ENCODE assay signal across 13 cellular contexts in the genomic region with DNA sequence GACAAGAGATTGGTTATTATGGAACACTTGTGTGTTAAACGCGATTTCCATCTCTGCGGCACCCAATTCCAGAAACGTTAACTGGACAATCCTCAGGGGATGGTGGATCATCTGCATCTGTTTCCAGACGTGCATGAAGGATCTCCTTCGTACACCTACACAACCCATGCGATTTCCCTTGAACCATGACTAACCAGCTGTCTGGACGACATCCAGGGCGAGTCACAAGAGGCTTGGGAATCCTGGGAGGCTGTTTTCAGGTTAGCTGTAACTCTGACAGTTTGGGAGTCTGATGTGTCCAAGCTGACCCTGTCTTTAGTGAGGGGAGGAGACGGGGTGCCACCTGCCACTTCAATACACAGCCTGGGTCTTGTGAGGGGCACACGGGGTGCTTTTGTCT.
DNase-seq lines count a peak whose midpoint lies in the region; ATAC-seq and TF ChIP-seq lines count a peak whose summit lies in the region.
"Had no signal": no experiment of that assay in that cellular context is flagged by ENCODE, and none has a peak within 500 bp of the region (broad histone marks: within the 10 kb centered on the region; RNA-seq: fewer than 3 reads in every experiment).

No MANE protein-coding gene starts in this region.

- no peak for ATAC-seq in GM19452 (IDR thresholded peaks at IDR 0.05; ENCODE audit: unreplicated experiment)
- ATAC-seq: mucosa of descending colon had no signal

- no peak overlapping the region for H3K4me3 ChIP-seq in AG04450 (ENCODE audit: low read depth, low read length)
- H3K4me3 ChIP-seq: hepatocyte, mucosa of descending colon had no signal

- CTCF ChIA-PET in AG04450 (lab: Charles Lee), result no interaction called here

- no peaks in the 10 kb centered on the region for H3K9me3 ChIP-seq in AG04450 (ENCODE audit: control insufficient read depth, insufficient read depth, low read length)
- H3K9me3 ChIP-seq: mucosa of descending colon had no signal

- POLR2A ChIA-PET in AG04450 (lab: Yijun Ruan, JAX), result no interaction called here

- no peak for TF ChIP-seq CTCF in AG04450 (IDR thresholded peaks at IDR 0.05; ENCODE audit: low read depth, low read length)

- DNase-seq in AG04450 (ENCODE audit: low read depth, low spot score), result peak; percentile 69
- DNase-seq in HS-5 (ENCODE audit: low read depth), result peak; percentile 42
- DNase-seq in amniotic epithelial cell (ENCODE audit: low read depth), result peak; percentile 80
- peak; percentile 93 for DNase-seq in islet precursor cell
- no peak for DNase-seq in RPMI8226
- no peak for DNase-seq in NCI-H1436 treated with DMSO at 0.1 percent for 48 hours (lab: John Stamatoyannopoulos, UW)
- DNase-seq in DMS79 (lab: John Stamatoyannopoulos, UW), result no peak
- DNase-seq: activated T-cell treated with anti-CD3 and anti-CD28 coated beads, Interleukin-2, amount 50 U/mL, for 1 hour; Kasumi-1; mucosa of descending colon; stimulated activated naive CD4-positive, alpha-beta T cell had no signal

- H3K27me3 ChIP-seq in AG04450 (ENCODE audit: control insufficient read depth, insufficient read depth, low read length), result no peaks in the 10 kb centered on the region
- H3K27me3 ChIP-seq: hepatocyte had no signal

- H3K27ac ChIP-seq in AG04450 (ENCODE audit: low read depth, low read length), result peak overlapping the region; percentile 21
- H3K27ac ChIP-seq: hepatocyte had no signal

Comparison
In these comparisons a context has a peak if more than half of its experiments do, and no peak if none do; other contexts are left out.
1. DNase-seq: peak in AG04450 (single experiment), HS-5 (single experiment), amniotic epithelial cell (single experiment) and islet precursor cell (single experiment); none in RPMI8226 (single experiment), NCI-H1436 treated with DMSO at 0.1 percent for 48 hours (single experiment) and DMS79 (single experiment).